Comparison of ENCODE assay signal across 1 cellular context in the genomic region with DNA sequence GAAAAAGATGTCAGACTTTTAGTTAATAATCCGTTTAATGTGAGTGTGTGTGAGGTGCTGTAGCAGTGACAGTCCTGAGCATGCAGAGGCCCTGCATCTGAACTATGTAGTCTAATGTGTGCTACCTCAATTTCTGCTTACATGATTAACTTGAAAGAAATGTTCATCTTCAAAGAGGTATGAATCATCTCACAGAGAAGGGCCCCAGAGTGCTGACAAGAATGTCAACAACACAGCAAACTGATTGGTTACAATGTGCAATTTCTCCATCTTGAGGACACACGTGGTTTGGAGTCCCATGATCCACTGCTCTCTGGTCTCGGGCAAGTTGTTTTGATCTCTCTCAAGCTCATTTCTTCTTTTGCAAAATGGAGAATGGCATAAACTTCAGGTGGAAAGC.
TF ChIP-seq lines count a peak whose summit lies in the region.

No MANE protein-coding gene starts in this region.

TF ChIP-seq in K562, 482 proteins besides CTCF, POLR2A, EP300 and RAD21 (continued from another document):
- TF ChIP-seq THAP12 (CRISPR knock-in tag; IDR thresholded peaks at IDR 0.05) (no peak), FOSL1 (tag; conservative IDR thresholded peaks at IDR 0.05) (peak; percentile 71), MEIS2 (IDR thresholded peaks at IDR 0.05; ENCODE audit: partially characterized antibody) (peak; percentile 95), USF2 (CRISPR knock-in tag; IDR thresholded peaks at IDR 0.05) (peak; percentile 49), FOXK2 (conservative IDR thresholded peaks at IDR 0.05 in 1 of 2, IDR thresholded peaks at IDR 0.05 in 1 of 2; ENCODE audit: low read depth in 2 of 2) (peak in 1 of 2 experiments; percentile 59; a peak in 1 of 4 replicates), FOXP1 (CRISPR knock-in tag; IDR thresholded peaks at IDR 0.05) (0 out of 2 replicates have a peak, but pooled peaks have one; percentile 33), USF1 (CRISPR knock-in tag; IDR thresholded peaks at IDR 0.05) (0 out of 2 replicates have a peak, but pooled peaks have one; percentile 23), LEF1 (IDR thresholded peaks at IDR 0.05) (peak; percentile 65; the same call in 1 of the 2 replicates), NELFE (IDR thresholded peaks at IDR 0.05; ENCODE audit: insufficient read depth, insufficient read length) (no peak), BCL6 (CRISPR knock-in tag; IDR thresholded peaks at IDR 0.05) (no peak), CBX5 (IDR thresholded peaks at IDR 0.05; ENCODE audit: borderline replicate concordance, low read depth) (no peak), GTF3C2 (IDR thresholded peaks at IDR 0.05; ENCODE audit: borderline replicate concordance, extremely low read depth, insufficient read length) (no peak), NFYB (IDR thresholded peaks at IDR 0.05; ENCODE audit: extremely low read depth, insufficient read length) (peak; percentile 8), HNRNPLL (IDR thresholded peaks at IDR 0.05; ENCODE audit: low read depth, low read length, poor library complexity, severe bottlenecking) (no peak), CSDE1 (IDR thresholded peaks at IDR 0.05) (no peak), XRCC5 (IDR thresholded peaks at IDR 0.05; ENCODE audit: low read depth, low read length) (no peak), ZNF134 (CRISPR knock-in tag; conservative IDR thresholded peaks at IDR 0.05) (no peak), DMBX1 (CRISPR knock-in tag; IDR thresholded peaks at IDR 0.05; ENCODE audit: borderline replicate concordance) (peak; percentile 51; the same call in 1 of the 2 replicates), YY1 (IDR thresholded peaks at IDR 0.05; ENCODE audit: borderline replicate concordance in 1 of 3, control insufficient read depth in 1 of 3, extremely low read depth in 1 of 3, insufficient read depth in 3 of 3, insufficient read length in 1 of 3, insufficient replicate concordance in 2 of 3, low read depth in 1 of 3, low read length in 2 of 3) (no peak), FOXA3 (CRISPR knock-in tag; conservative IDR thresholded peaks at IDR 0.05 in 1 of 2, IDR thresholded peaks at IDR 0.05 in 1 of 2) (peak; percentile 49 to 86; a peak in 3 of 4 replicates), L3MBTL2 (IDR thresholded peaks at IDR 0.05) (peak; percentile 63), MEF2D (tag; conservative IDR thresholded peaks at IDR 0.05; ENCODE audit: low read depth) (0 out of 2 replicates have a peak, but pooled peaks have one; percentile 29), GABPB2 (CRISPR knock-in tag; conservative IDR thresholded peaks at IDR 0.05) (no peak), CAMTA2 (CRISPR knock-in tag; conservative IDR thresholded peaks at IDR 0.05) (no peak), JUND (IDR thresholded peaks at IDR 0.05; ENCODE audit: borderline replicate concordance, low read depth, low read length) (peak; percentile 42; the same call in 1 of the 2 replicates), JUND (tag; IDR thresholded peaks at IDR 0.05; ENCODE audit: borderline replicate concordance, low read depth, low read length) (peak; percentile 48; the same call in 1 of the 3 replicates)
- TF ChIP-seq, protein P1, sequence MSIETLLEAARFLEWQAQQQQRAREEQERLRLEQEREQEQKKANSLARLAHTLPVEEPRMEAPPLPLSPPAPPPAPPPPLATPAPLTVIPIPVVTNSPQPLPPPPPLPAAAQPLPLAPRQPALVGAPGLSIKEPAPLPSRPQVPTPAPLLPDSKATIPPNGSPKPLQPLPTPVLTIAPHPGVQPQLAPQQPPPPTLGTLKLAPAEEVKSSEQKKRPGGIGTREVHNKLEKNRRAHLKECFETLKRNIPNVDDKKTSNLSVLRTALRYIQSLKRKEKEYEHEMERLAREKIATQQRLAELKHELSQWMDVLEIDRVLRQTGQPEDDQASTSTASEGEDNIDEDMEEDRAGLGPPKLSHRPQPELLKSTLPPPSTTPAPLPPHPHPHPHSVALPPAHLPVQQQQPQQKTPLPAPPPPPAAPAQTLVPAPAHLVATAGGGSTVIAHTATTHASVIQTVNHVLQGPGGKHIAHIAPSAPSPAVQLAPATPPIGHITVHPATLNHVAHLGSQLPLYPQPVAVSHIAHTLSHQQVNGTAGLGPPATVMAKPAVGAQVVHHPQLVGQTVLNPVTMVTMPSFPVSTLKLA (conservative IDR thresholded peaks at IDR 0.05) = 0 out of 4 replicates have a peak, but pooled peaks of 1 of the 2 experiments have one; percentile 38
